Comparison of ENCODE assay signal across 24 cellular contexts in genomic region chr14:38297681-38298080, GRCh38. TPM values are rescaled to one million over a fixed set of nuclear protein-coding genes. Genes with fewer than 3 reads are reported as not detected.
DNase-seq lines count a peak whose midpoint lies in the region; ATAC-seq and TF ChIP-seq lines count a peak whose summit lies in the region.
"Had no signal": no experiment of that assay in that cellular context is flagged by ENCODE, and none has a peak within 500 bp of the region (broad histone marks: within the 10 kb centered on the region; RNA-seq: fewer than 3 reads in every experiment).

No MANE protein-coding gene starts in this region.

- no peaks in the 10 kb centered on the region for H3K36me3 ChIP-seq in testis (ENCODE audit: low read depth, missing control alignments)
- H3K36me3 ChIP-seq: esophagus squamous epithelium, heart left ventricle, left ventricle myocardium inferior, thoracic aorta had no signal

- peak; percentile 67 for DNase-seq in EH (ENCODE audit: low read depth)
- DNase-seq in M059J (ENCODE audit: low read depth): peak; percentile 19
- peak; percentile 7 for DNase-seq in astrocyte of the hippocampus (ENCODE audit: low read depth, low spot score)
- DNase-seq in fibroblast of villous mesenchyme (ENCODE audit: low read depth): peak; percentile 48
- DNase-seq in hepatic stellate cell (ENCODE audit: low spot score): no peak
- no peak for DNase-seq in testis
- DNase-seq: activated CD4-positive, alpha-beta memory T cell treated with anti-CD3 and anti-CD28 coated beads for 36 hours; activated T-cell treated with anti-CD3 and anti-CD28 coated beads for 4 hours; CD8-positive, alpha-beta T cell; DMS53; effector memory CD4-positive, alpha-beta T cell; esophagus squamous epithelium; H7; heart left ventricle; left ventricle myocardium inferior; NCI-H2171; NCI-H748 treated with DMSO at 0.1 percent for 48 hours; nephron progenitor cell had no signal

- no peak for TF ChIP-seq CTCF in fibroblast of villous mesenchyme (IDR thresholded peaks at IDR 0.05; ENCODE audit: insufficient read depth, low read depth, low read length)
- no peak for TF ChIP-seq CTCF in testis (IDR thresholded peaks at IDR 0.05)

- H3K27ac ChIP-seq in testis: no peak overlapping the region
- H3K27ac ChIP-seq: esophagus squamous epithelium, heart left ventricle, KMS-11, left ventricle myocardium inferior, SK-N-MC, thoracic aorta had no signal

- intact Hi-C loops in testis (cut with DNase I; ENCODE audit: low total_unique reads): no loop called here

- H3K9me3 ChIP-seq in testis: no peaks in the 10 kb centered on the region
- H3K9me3 ChIP-seq: esophagus squamous epithelium, thoracic aorta had no signal

- no peak for ATAC-seq in HG03565 (IDR thresholded peaks at IDR 0.05; ENCODE audit: unreplicated experiment)
- ATAC-seq: CD8-positive, alpha-beta T cell; heart left ventricle; stimulated activated memory B cell treated with anti-CD40 and anti-IgM and Interleukin-4, amounts not matched to agents 10 μg/mL and 1 μg/mL and 100 μg/mL, for 72 hours had no signal

- 37 to 62% methylated on average over 1 of the region's 1 CpG for WGBS in testis, 2 donors

- no peak for TF ChIP-seq POLR2A in testis (IDR thresholded peaks at IDR 0.05)

- H3K27me3 ChIP-seq in testis: no peaks in the 10 kb centered on the region
- H3K27me3 ChIP-seq: esophagus squamous epithelium, heart left ventricle had no signal

- H3K4me3 ChIP-seq in fibroblast of villous mesenchyme (ENCODE audit: low read depth, low read length) (no peak overlapping the region), testis (no peak overlapping the region)
- H3K4me3 ChIP-seq: esophagus squamous epithelium, heart left ventricle, left ventricle myocardium inferior, SK-N-MC, thoracic aorta had no signal

- H3K4me1 ChIP-seq in testis: no peaks in the 10 kb centered on the region
- H3K4me1 ChIP-seq: esophagus squamous epithelium, heart left ventricle, left ventricle myocardium inferior had no signal

RNA-seq across cellular contexts. Expression of gene CLEC14A, which starts 41.8 kb away (rescaled TPM):
- 0.20 TPM in 1 of 2 replicates, not detected in the other for total RNA-seq in M059J (2014; rRNA removed; shearing (Covaris generic))
- total RNA-seq in fibroblast of villous mesenchyme: 2.2 and 2.3 TPM in 2 replicates
- 1 to 10 TPM; 7.9 to 9.7 TPM for total RNA-seq in testis
- 11.4 TPM for polyA plus RNA-seq in testis (ENCODE audit: insufficient read depth, low read depth, low replicate concordance)
- total RNA-seq: activated CD4-positive, alpha-beta memory T cell treated with anti-CD3 and anti-CD28 coated beads for 36 hours; CD8-positive, alpha-beta T cell; mononuclear cell had no signal

Comparison
In these comparisons a context has a peak if more than half of its experiments do, and no peak if none do; other contexts are left out.
1. DNase-seq: peak in EH (single experiment), M059J (single experiment), astrocyte of the hippocampus (single experiment) and fibroblast of villous mesenchyme (single experiment); none in hepatic stellate cell (single experiment) and testis (single experiment).